In genomic region chr20:17611290-17611539, GRCh38 we compare ENCODE assay signal across 9 cellular contexts. TPM values are rescaled to one million over a fixed set of nuclear protein-coding genes. Genes with fewer than 3 reads are reported as not detected.
A peak's percentile ranks its signal among the peaks of the same experiment; 100 is the strongest.
DNase-seq lines count a peak whose midpoint lies in the region; ATAC-seq and TF ChIP-seq lines count a peak whose summit lies in the region.
"Had no signal": no experiment of that assay in that cellular context is flagged by ENCODE, and none has a peak within 500 bp of the region (broad histone marks: within the 10 kb centered on the region; RNA-seq: fewer than 3 reads in every experiment).

No MANE protein-coding gene starts in this region.

- peaks cover 23% of the 10 kb centered on the region for H3K4me1 Mint-ChIP-seq in T-helper 2 cell treated with Interferon-gamma antibody and Interleukin-4, amounts not matched to agents 5 μg/mL and 100 μg/mL, for 36 hours (ENCODE audit: low read depth)

- TF ChIP-seq CTCF in gastroesophageal sphincter (IDR thresholded peaks at IDR 0.05) = peak in 1 of 4 experiments; percentile 61
- peak in 2 of 11 experiments; percentile 20 to 26 for TF ChIP-seq CTCF in spleen (IDR thresholded peaks at IDR 0.05 in 8 of 11, conservative IDR thresholded peaks at IDR 0.05 in 3 of 11)

- H3K9me3 Mint-ChIP-seq in T-helper 2 cell treated with Interferon-gamma antibody and Interleukin-4, amounts not matched to agents 5 μg/mL and 100 μg/mL, for 36 hours = no peaks in the 10 kb centered on the region

- H3K27ac ChIP-seq in gastroesophageal sphincter (peak overlapping the region; percentile 55 to 86 (median 85)), spleen (peak overlapping the region in 7 of 8 donors; percentile 51 to 85 (median 68))

- no peak for TF ChIP-seq EP300 in gastroesophageal sphincter (IDR thresholded peaks at IDR 0.05)

- peak overlapping the region; percentile 60 for H3K27ac Mint-ChIP-seq in T-helper 2 cell treated with Interferon-gamma antibody and Interleukin-4, amounts not matched to agents 5 μg/mL and 100 μg/mL, for 36 hours

- H3K36me3 Mint-ChIP-seq in T-helper 2 cell treated with Interferon-gamma antibody and Interleukin-4, amounts not matched to agents 5 μg/mL and 100 μg/mL, for 36 hours (ENCODE audit: low read depth) = peaks cover 22% of the 10 kb centered on the region

- 20 to 80% methylated on average over 1 to 2 of the region's 6 CpGs for WGBS in gastroesophageal sphincter (ENCODE audit: low coverage in 1 of 2), 2 donors
- WGBS in spleen, 5 donors = 50 to 74% (median 69%) methylated on average over 5 to 6 of the region's 6 CpGs

- peak overlapping the region in 1 of 2 donors; percentile 12 for H3K4me3 ChIP-seq in gastroesophageal sphincter
- no peak overlapping the region for H3K4me3 ChIP-seq in spleen

- no peak overlapping the region for H3K4me3 Mint-ChIP-seq in T-helper 2 cell treated with Interferon-gamma antibody and Interleukin-4, amounts not matched to agents 5 μg/mL and 100 μg/mL, for 36 hours

- ATAC-seq in GM18867 (IDR thresholded peaks at IDR 0.05; ENCODE audit: unreplicated experiment) = peak; percentile 42
- ATAC-seq in gastroesophageal sphincter = peak; percentile 11
- no peak for ATAC-seq in HG03571 (IDR thresholded peaks at IDR 0.05; ENCODE audit: unreplicated experiment)
- ATAC-seq in GM18861 (IDR thresholded peaks at IDR 0.05; ENCODE audit: unreplicated experiment) = no peak

- H3K27me3 ChIP-seq in gastroesophageal sphincter (no peaks in the 10 kb centered on the region), spleen (replicated peaks in 1 of 7) (no peaks in the 10 kb centered on the region)

- no peaks in the 10 kb centered on the region for H3K27me3 Mint-ChIP-seq in T-helper 2 cell treated with Interferon-gamma antibody and Interleukin-4, amounts not matched to agents 5 μg/mL and 100 μg/mL, for 36 hours (ENCODE audit: low read depth)

- DNase-seq in T-helper 2 cell treated with Interferon-gamma antibody and Interleukin-4, amounts not matched to agents 5 μg/mL and 100 μg/mL, for 36 hours (ENCODE audit: low spot score) = no peak
- no peak for DNase-seq in spleen
- DNase-seq in GM19240 (ENCODE audit: insufficient read length, low spot score) = no peak
- DNase-seq in NCI-H446 (lab: John Stamatoyannopoulos, UW) = no peak
- DNase-seq: KG1 had no signal

- TF ChIP-seq POLR2A in gastroesophageal sphincter (IDR thresholded peaks at IDR 0.05) = no peak
- TF ChIP-seq POLR2A in spleen (IDR thresholded peaks at IDR 0.05) = no peak

- H3K36me3 ChIP-seq in gastroesophageal sphincter (peaks cover 0 to 62% of the 10 kb centered on the region in 2 donors), spleen (peaks cover 0 to 75% (median 15%) of the 10 kb centered on the region in 6 donors)

- intact Hi-C loops in spleen (cut with DNase I; ENCODE audit: low total_unique reads) = no loop called here

- H3K4me1 ChIP-seq in gastroesophageal sphincter (peaks cover 6 to 100% (median 60%) of the 10 kb centered on the region in 3 donors), spleen (peaks cover 7 to 64% (median 39%) of the 10 kb centered on the region in 6 donors)

- H3K9me3 ChIP-seq in gastroesophageal sphincter (no peaks in the 10 kb centered on the region), spleen (no peaks in the 10 kb centered on the region)

RNA-seq across cellular contexts. Expression of gene DSTN, which starts 41.3 kb away (rescaled TPM):
- total RNA-seq in gastroesophageal sphincter (1,000 to 10,000 TPM; 1,820 to 3,515 (median 2,996) TPM), spleen (100 to 1,000 TPM in 3 of 7 donors, 10 to 100 TPM in 4; 62.0 to 122 (median 93.6) TPM)
- polyA plus RNA-seq in spleen = 100 to 1,000 TPM in 2 of 3 donors, 10 to 100 TPM in 1; 65.8 to 157 (median 107) TPM

Comparison
In these comparisons a context has a peak if more than half of its experiments do, and no peak if none do; other contexts are left out.
1. ATAC-seq: peak in GM18867 (single experiment) and gastroesophageal sphincter (single experiment); none in HG03571 (single experiment) and GM18861 (single experiment).
2. RNA of gene DSTN, which starts 41.3 kb away (total RNA-seq): 1,820 to 3,515 TPM in gastroesophageal sphincter; 62.0 to 122 TPM in spleen; every median in the first group is over 10 times any median in the second.